Comparison of ENCODE assay signal across 29 cellular contexts in genomic region chr1:9095818-9096217, GRCh38. TPM values are rescaled to one million over a fixed set of nuclear protein-coding genes. Genes with fewer than 3 reads are reported as not detected.
"Had no signal": no experiment of that assay in that cellular context is flagged by ENCODE, and none has a peak within 500 bp of the region (broad histone marks: within the 10 kb centered on the region; RNA-seq: fewer than 3 reads in every experiment).

No MANE protein-coding gene starts in this region.

- H3K4me1 ChIP-seq: lower lobe of right lung, pancreas, prostate gland, sigmoid colon, tibial artery, upper lobe of right lung had no signal

- H3K4me3 Mint-ChIP-seq: naive thymus-derived CD8-positive, alpha-beta T cell; nephron; neural crest cell; stimulated activated effector memory CD8-positive, alpha-beta T cell treated with anti-CD3 and anti-CD28 coated beads, Interleukin-12 subunit alpha, Interleukin-12 subunit beta, amount 100 ng/mL, for 72 hours; stimulated activated naive CD8-positive, alpha-beta T cell treated with anti-CD3 and anti-CD28 coated beads, Interleukin-15, Interleukin-2, amounts not matched to agents 100 ng/mL and 50 ng/mL, for 24 hours had no signal

- ATAC-seq: left cardiac atrium; left lobe of liver; lower lobe of right lung; naive thymus-derived CD8-positive, alpha-beta T cell; pancreas; right cardiac atrium; stimulated activated effector memory CD8-positive, alpha-beta T cell treated with anti-CD3 and anti-CD28 coated beads, Interleukin-12 subunit alpha, Interleukin-12 subunit beta, amount 100 ng/mL, for 72 hours; upper lobe of right lung had no signal

- H3K27me3 Mint-ChIP-seq: stimulated activated naive CD8-positive, alpha-beta T cell treated with anti-CD3 and anti-CD28 coated beads, Interleukin-15, Interleukin-2, amounts not matched to agents 100 ng/mL and 50 ng/mL, for 24 hours had no signal

- H3K36me3 Mint-ChIP-seq: naive thymus-derived CD8-positive, alpha-beta T cell; stimulated activated effector memory CD8-positive, alpha-beta T cell treated with anti-CD3 and anti-CD28 coated beads, Interleukin-12 subunit alpha, Interleukin-12 subunit beta, amount 100 ng/mL, for 72 hours had no signal

- H3K27ac Mint-ChIP-seq: naive thymus-derived CD8-positive, alpha-beta T cell; nephron; stimulated activated effector memory CD8-positive, alpha-beta T cell treated with anti-CD3 and anti-CD28 coated beads, Interleukin-12 subunit alpha, Interleukin-12 subunit beta, amount 100 ng/mL, for 72 hours; stimulated activated naive CD8-positive, alpha-beta T cell treated with anti-CD3 and anti-CD28 coated beads, Interleukin-15, Interleukin-2, amounts not matched to agents 100 ng/mL and 50 ng/mL, for 24 hours had no signal

- H3K4me3 ChIP-seq: lower lobe of right lung, pancreas, prostate gland, sigmoid colon, spleen, suprapubic skin, thoracic aorta, tibial artery, upper lobe of right lung had no signal

- H3K27me3 ChIP-seq: pancreas, sigmoid colon, spleen, suprapubic skin, tibial artery, upper lobe of right lung had no signal

- H3K36me3 ChIP-seq: lower lobe of right lung, pancreas, prostate gland, sigmoid colon, spleen, suprapubic skin, thoracic aorta, upper lobe of right lung had no signal

- DNase-seq: islet precursor cell; kidney glomerular epithelial cell; left cardiac atrium; lower lobe of right lung; mammary epithelial cell; mesenchymal stem cell; naive thymus-derived CD8-positive, alpha-beta T cell; nucleus accumbens; pancreas; posterior cingulate gyrus; retina; right cardiac atrium; sigmoid colon; small intestine; spleen; stimulated activated CD4-positive, alpha-beta T cell treated with anti-CD3 and anti-CD28 coated beads, Interleukin-4, amount 100 ng/mL, for 24 hours; stimulated activated naive CD4-positive, alpha-beta T cell; tibial artery; trophoblast cell; upper lobe of right lung had no signal

- H3K27ac ChIP-seq: lower lobe of right lung, pancreas, prostate gland, sigmoid colon, spleen, suprapubic skin, thoracic aorta, tibial artery, upper lobe of right lung had no signal

- H3K4me1 Mint-ChIP-seq: nephron; neural crest cell; stimulated activated effector memory CD8-positive, alpha-beta T cell treated with anti-CD3 and anti-CD28 coated beads, Interleukin-12 subunit alpha, Interleukin-12 subunit beta, amount 100 ng/mL, for 72 hours had no signal

- FAIRE-seq: pancreas, small intestine, urothelium cell line had no signal

- H3K9me3 Mint-ChIP-seq: naive thymus-derived CD8-positive, alpha-beta T cell; stimulated activated effector memory CD8-positive, alpha-beta T cell treated with anti-CD3 and anti-CD28 coated beads, Interleukin-12 subunit alpha, Interleukin-12 subunit beta, amount 100 ng/mL, for 72 hours; stimulated activated naive CD8-positive, alpha-beta T cell treated with anti-CD3 and anti-CD28 coated beads, Interleukin-15, Interleukin-2, amounts not matched to agents 100 ng/mL and 50 ng/mL, for 24 hours had no signal

- H3K9me3 ChIP-seq: lower lobe of right lung, pancreas, prostate gland, sigmoid colon, suprapubic skin, tibial artery, upper lobe of right lung had no signal

RNA-seq across cellular contexts. Expression of gene SLC2A5, which starts 26.4 kb away (rescaled TPM):
- total RNA-seq: neural crest cell had no signal
- polyA plus RNA-seq: naive thymus-derived CD8-positive, alpha-beta T cell had no signal
